Comparison of ENCODE assay signal across 18 cellular contexts in the genomic region with DNA sequence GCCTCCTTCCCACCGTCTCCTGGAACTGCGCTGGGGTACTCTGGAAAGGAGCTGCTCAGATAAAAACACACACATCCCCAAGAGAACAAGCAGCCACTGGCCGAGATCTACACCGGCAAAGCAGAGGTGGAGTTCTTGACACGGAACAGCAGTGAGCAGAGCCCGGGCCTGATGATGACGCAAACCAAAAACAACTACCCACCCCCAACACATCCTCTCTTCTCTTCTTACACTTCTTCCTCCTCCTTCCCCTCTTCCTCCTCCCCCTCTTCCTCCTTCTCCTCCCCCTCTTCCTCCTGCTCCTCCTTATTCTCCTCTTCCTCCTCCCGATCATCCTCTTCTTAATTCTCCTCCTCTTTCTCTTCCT. TPM values are rescaled to one million over a fixed set of nuclear protein-coding genes. Genes with fewer than 3 reads are reported as not detected.
DNase-seq lines count a peak whose midpoint lies in the region; ATAC-seq, FAIRE-seq and TF ChIP-seq lines count a peak whose summit lies in the region.
"Had no signal": no experiment of that assay in that cellular context is flagged by ENCODE, and none has a peak within 500 bp of the region (broad histone marks: within the 10 kb centered on the region; RNA-seq: fewer than 3 reads in every experiment).

No MANE protein-coding gene starts in this region.

- peak; percentile 46 for ATAC-seq in CD4-positive, alpha-beta T cell (ENCODE audit: poor library complexity)
- ATAC-seq in T-helper 17 cell = peak; percentile 62
- ATAC-seq in omental fat pad (ENCODE audit: low FRiP score) = no peak
- no peak for ATAC-seq in GM18519 (IDR thresholded peaks at IDR 0.05; ENCODE audit: low FRiP score, unreplicated experiment)
- ATAC-seq in GM21528 (IDR thresholded peaks at IDR 0.05; ENCODE audit: low FRiP score, unreplicated experiment) = no peak
- ATAC-seq: effector memory CD8-positive, alpha-beta T cell; SK-N-SH treated with all-trans-retinoic acid at 6 μM for 48 hours had no signal

- no peaks in the 10 kb centered on the region for H3K27me3 Mint-ChIP-seq in CD4-positive, alpha-beta T cell
- H3K27me3 Mint-ChIP-seq in T-helper 17 cell = no peaks in the 10 kb centered on the region

- no peak overlapping the region for H3K4me3 Mint-ChIP-seq in CD4-positive, alpha-beta T cell
- peak overlapping the region; percentile 69 for H3K4me3 Mint-ChIP-seq in T-helper 17 cell

- H3K9me3 Mint-ChIP-seq in CD4-positive, alpha-beta T cell = no peaks in the 10 kb centered on the region
- H3K9me3 Mint-ChIP-seq: effector memory CD8-positive, alpha-beta T cell had no signal

- H3K27ac ChIP-seq in CD4-positive, alpha-beta T cell (ENCODE audit: low read depth, low read length) = no peak overlapping the region
- H3K27ac ChIP-seq: hepatocyte, parathyroid adenoma, stomach had no signal

- H3K9me3 ChIP-seq in CD4-positive, alpha-beta T cell (ENCODE audit: control insufficient read depth, low read length) = no peaks in the 10 kb centered on the region
- H3K9me3 ChIP-seq in T-helper 17 cell (ENCODE audit: control insufficient read depth, low read length, poor library complexity, severe bottlenecking) = no peaks in the 10 kb centered on the region
- H3K9me3 ChIP-seq: Caco-2, stomach had no signal

- H3K27me3 ChIP-seq in CD4-positive, alpha-beta T cell (ENCODE audit: control insufficient read depth, insufficient read depth, low read length) = no peaks in the 10 kb centered on the region
- H3K27me3 ChIP-seq: hepatocyte had no signal

- DNase-seq in CD4-positive, alpha-beta T cell = peak in 1 of 10 experiments; percentile 1
- DNase-seq in GM18507 (ENCODE audit: extremely low spot score, insufficient read length, low read depth) = no peak
- DNase-seq in T-helper 17 cell = no peak
- peak; percentile 27 for DNase-seq in left kidney (ENCODE audit: low read depth, low spot score)
- DNase-seq in omental fat pad (ENCODE audit: low spot score) = no peak
- no peak for DNase-seq in G401 (ENCODE audit: low spot score)
- DNase-seq: Caco-2; effector memory CD8-positive, alpha-beta T cell; NCI-H524 treated with DMSO at 0.1 percent for 48 hours; stimulated activated CD4-positive, alpha-beta T cell treated with anti-CD3 and anti-CD28 coated beads, Interleukin-4, amount 100 ng/mL, for 24 hours; stomach had no signal

- no peak for TF ChIP-seq CTCF in CD4-positive, alpha-beta T cell (IDR thresholded peaks at IDR 0.05)
- TF ChIP-seq CTCF in omental fat pad (IDR thresholded peaks at IDR 0.05) = no peak

- no peak overlapping the region for H3K27ac Mint-ChIP-seq in CD4-positive, alpha-beta T cell
- peak overlapping the region; percentile 66 for H3K27ac Mint-ChIP-seq in T-helper 17 cell

- intact Hi-C loops in CD4-positive, alpha-beta T cell (cut with DNase I, micrococcal nuclease) = no loop called here

- in situ Hi-C loops in G401 (cut with HindIII; ENCODE audit: low sequenced_read_pairs) = no loop called here

- CTCF ChIA-PET in CD4-positive, alpha-beta T cell (lab: Charles Lee) = no interaction called here

- no peaks in the 10 kb centered on the region for H3K36me3 Mint-ChIP-seq in CD4-positive, alpha-beta T cell (ENCODE audit: low read depth)
- no peaks in the 10 kb centered on the region for H3K36me3 Mint-ChIP-seq in T-helper 17 cell (ENCODE audit: low read depth)

- FAIRE-seq in GM18507 (lab: Jason Lieb, UNC) = peak; percentile 80

- POLR2A ChIA-PET in CD4-positive, alpha-beta T cell (lab: Charles Lee) = no interaction called here

- H3K4me1 Mint-ChIP-seq in CD4-positive, alpha-beta T cell (ENCODE audit: low read depth) = no peaks in the 10 kb centered on the region
- H3K4me1 Mint-ChIP-seq in T-helper 17 cell = peaks cover 12% of the 10 kb centered on the region

RNA-seq across cellular contexts. Expression of a gene that starts 4.6 kb away (rescaled TPM):
- under 1 TPM in 1 of 2 experiments, not detected in 1; 0.20 TPM for total RNA-seq in CD4-positive, alpha-beta T cell
- total RNA-seq in T-helper 17 cell = under 1 TPM; 0.07 to 0.16 TPM
- total RNA-seq in omental fat pad = not detected
- not detected in 2 replicates for total RNA-seq in G401 (2014; rRNA removed; shearing (Covaris generic))
- total RNA-seq: Caco-2, lung microvascular endothelial cell, MCF 10A, stomach had no signal

Comparison
In these comparisons a context has a peak if more than half of its experiments do, and no peak if none do; other contexts are left out.
1. ATAC-seq: peak in CD4-positive, alpha-beta T cell (single experiment) and T-helper 17 cell (single experiment); none in omental fat pad (single experiment), GM18519 (single experiment) and GM21528 (single experiment).